In genomic region chr9:126804696-126805545, GRCh38 we compare ENCODE assay signal across 8 cellular contexts. TPM values are rescaled to one million over a fixed set of nuclear protein-coding genes. Genes with fewer than 3 reads are reported as not detected.
DNase-seq lines count a peak whose midpoint lies in the region; ATAC-seq and TF ChIP-seq lines count a peak whose summit lies in the region.

Gene ZBTB43 (plus strand): TSS chr9:126805040. CDS start chr9:126832510, 27,470 bp downstream.

- in situ Hi-C loops in GM13976 (cut with MboI; ENCODE audit: low sequenced_read_pairs, unreplicated experiment) = no loop called here

- peak within 1 kb of the TSS; percentile 83 to 98 (median 97) for H3K27ac ChIP-seq in heart right ventricle

- intact Hi-C loops in heart right ventricle (cut with DNase I) (no loop called here), posterior cingulate gyrus (cut with DNase I) (loop anchor here (2.0 kb wide), 1 partner anchor 56 kb away; the partner anchor contains the start of gene ZBTB34)

- peak; percentile 75 for ATAC-seq in HG02870 (IDR thresholded peaks at IDR 0.05; ENCODE audit: unreplicated experiment)
- peak; percentile 92 to 97 (median 94) for ATAC-seq in heart right ventricle

- peaks cover 5 to 50% (median 41%) of the 10 kb centered on the region in 9 donors for H3K4me1 ChIP-seq in heart right ventricle

- WGBS in heart right ventricle, 2 donors = 2% methylated on average over 79 of the region's 79 CpGs

- H3K27ac Mint-ChIP-seq in T-helper 1 cell treated with Interleukin-12 subunit alpha and Interleukin-12 subunit beta and Interleukin-4 antibody, amounts not matched to agents 30 μg/mL and 1 μg/mL, for 36 hours = peak within 1 kb of the TSS; percentile 98
- peak within 1 kb of the TSS; percentile 96 for H3K27ac Mint-ChIP-seq in type B pancreatic cell

- H3K4me3 ChIP-seq in heart right ventricle = peak within 1 kb of the TSS; percentile 80 to 99 (median 94)

- peaks cover 0 to 20% (median 0%) of the 10 kb centered on the region in 9 donors for H3K36me3 ChIP-seq in heart right ventricle

- H3K27me3 Mint-ChIP-seq in T-helper 1 cell treated with Interleukin-12 subunit alpha and Interleukin-12 subunit beta and Interleukin-4 antibody, amounts not matched to agents 30 μg/mL and 1 μg/mL, for 36 hours (ENCODE audit: low read depth) = peaks cover 3% of the 10 kb centered on the region
- H3K27me3 Mint-ChIP-seq in type B pancreatic cell = no peaks in the 10 kb centered on the region

- peaks cover 11% of the 10 kb centered on the region for H3K36me3 Mint-ChIP-seq in T-helper 1 cell treated with Interleukin-12 subunit alpha and Interleukin-12 subunit beta and Interleukin-4 antibody, amounts not matched to agents 30 μg/mL and 1 μg/mL, for 36 hours (ENCODE audit: low read depth)
- H3K36me3 Mint-ChIP-seq in type B pancreatic cell = peaks cover 4% of the 10 kb centered on the region

- H3K4me1 Mint-ChIP-seq in T-helper 1 cell treated with Interleukin-12 subunit alpha and Interleukin-12 subunit beta and Interleukin-4 antibody, amounts not matched to agents 30 μg/mL and 1 μg/mL, for 36 hours (ENCODE audit: low read depth) = peaks cover 27% of the 10 kb centered on the region
- peaks cover 17% of the 10 kb centered on the region for H3K4me1 Mint-ChIP-seq in type B pancreatic cell (ENCODE audit: unreplicated experiment)

- TF ChIP-seq CTCF in GM13976 (IDR thresholded peaks at IDR 0.05; ENCODE audit: borderline replicate concordance, control extremely low read depth, extremely low read depth, insufficient read depth, missing control alignments) (no peak), heart right ventricle (IDR thresholded peaks at IDR 0.05) (no peak), type B pancreatic cell (conservative IDR thresholded peaks at IDR 0.05) (no peak)

- DNase-seq in GM13976 (ENCODE audit: low spot score) = peak; percentile 98
- DNase-seq in NCI-H1694 treated with DMSO at 0.1 percent for 48 hours (lab: John Stamatoyannopoulos, UW) = peak; percentile 80
- peak; percentile 90 for DNase-seq in amniotic epithelial cell (ENCODE audit: low read depth)
- peak; percentile 98 to 99 for DNase-seq in heart right ventricle
- DNase-seq in posterior cingulate gyrus = peak; percentile 91 to 99 (median 95)
- DNase-seq in type B pancreatic cell (ENCODE audit: extremely low spot score, unreplicated experiment) = peak; percentile 97

- H3K4me3 Mint-ChIP-seq in T-helper 1 cell treated with Interleukin-12 subunit alpha and Interleukin-12 subunit beta and Interleukin-4 antibody, amounts not matched to agents 30 μg/mL and 1 μg/mL, for 36 hours = peak within 1 kb of the TSS; percentile 94
- peak within 1 kb of the TSS; percentile 95 for H3K4me3 Mint-ChIP-seq in type B pancreatic cell

- no peaks in the 10 kb centered on the region for H3K9me3 ChIP-seq in heart right ventricle

- H3K9me3 Mint-ChIP-seq in T-helper 1 cell treated with Interleukin-12 subunit alpha and Interleukin-12 subunit beta and Interleukin-4 antibody, amounts not matched to agents 30 μg/mL and 1 μg/mL, for 36 hours = peaks cover 5% of the 10 kb centered on the region
- H3K9me3 Mint-ChIP-seq in type B pancreatic cell = no peaks in the 10 kb centered on the region

- H3K27me3 ChIP-seq in heart right ventricle = no peaks in the 10 kb centered on the region

RNA-seq across cellular contexts. Expression of gene ZBTB43, which starts in this region (rescaled TPM):
- total RNA-seq in heart right ventricle = 10 to 100 TPM; 32.8 to 58.4 (median 44.7) TPM
- polyA plus RNA-seq in heart right ventricle = 10 to 100 TPM in 1 of 2 donors, 1 to 10 TPM in 1; 7.6 to 13.5 TPM
- 16.7 and 19.5 TPM in 2 replicates for total RNA-seq in type B pancreatic cell (ENCODE audit: low replicate concordance)

Comparison
In these comparisons a context has a peak if more than half of its experiments do, and no peak if none do; other contexts are left out.
1. Peak in every context shown above with its lines: DNase-seq, ATAC-seq, H3K4me3 ChIP-seq and H3K27ac ChIP-seq.